ENCODE assay signal across 15 cellular contexts in genomic region chr12:15274561-15274967, GRCh38. TPM values are rescaled to one million over a fixed set of nuclear protein-coding genes. Genes with fewer than 3 reads are reported as not detected.
DNase-seq lines count a peak whose midpoint lies in the region; ATAC-seq, FAIRE-seq and TF ChIP-seq lines count a peak whose summit lies in the region.
"Had no signal": no experiment of that assay in that cellular context is flagged by ENCODE, and none has a peak within 500 bp of the region (broad histone marks: within the 10 kb centered on the region; RNA-seq: fewer than 3 reads in every experiment).

No MANE protein-coding gene starts in this region.

- no peaks in the 10 kb centered on the region for H4K20me1 ChIP-seq in PC-3 (ENCODE audit: low read length)

- H3K9me2 ChIP-seq in PC-3 (replicated peaks; ENCODE audit: low read length) = no peaks in the 10 kb centered on the region

- no peak overlapping the region for H3K4me3 ChIP-seq in A549
- no peak overlapping the region for H3K4me3 ChIP-seq in PC-3 (ENCODE audit: low read length)
- no peak overlapping the region for H3K4me3 ChIP-seq in prostate gland
- no peak overlapping the region for H3K4me3 ChIP-seq in HAP-1
- H3K4me3 ChIP-seq: cardiac muscle cell, SJSA1 had no signal

- TF ChIP-seq POLR2A in A549 (IDR thresholded peaks at IDR 0.05; ENCODE audit: low read length) (no peak), prostate gland (IDR thresholded peaks at IDR 0.05) (no peak)

- POLR2A ChIA-PET in A549 (lab: Yijun Ruan, JAX) = no interaction called here
- POLR2A ChIA-PET in PC-3 (lab: Charles Lee; ENCODE audit: unreplicated experiment) = no interaction called here

- peak; percentile 40 to 60; a peak in 4 of 6 replicates for ATAC-seq in A549
- ATAC-seq in PC-3 = peak; percentile 73

- H3F3A ChIP-seq in PC-3 (ENCODE audit: low read length, unreplicated experiment) = no peaks in the 10 kb centered on the region

- no TSS peak for BruUV-seq in PC-3 (replicated peaks; lab: Mats Ljungman, UMichigan)

- TF ChIP-seq EP300 in A549 (IDR thresholded peaks at IDR 0.05) = no peak

- CTCF ChIA-PET in A549 (lab: Yijun Ruan, JAX) = interaction anchor here (1.0 to 4.1 kb wide), 4 partner anchors 15 to 257 kb away, joined by 3 to 55 read pairs (median 3); no protein-coding TSS in a partner anchor
- CTCF ChIA-PET in PC-3 (lab: Charles Lee) = interaction anchor here (0.7 kb wide), 1 partner anchor 325 kb away, joined by 3 read pairs; no protein-coding TSS in a partner anchor

- H3K27ac ChIP-seq in A549 (peak overlapping the region in 1 of 2 experiments; percentile 43; a peak in 1 of 6 replicates), PC-3 (ENCODE audit: low read length) (peak overlapping the region; percentile 85), prostate gland (peak overlapping the region; percentile 73 to 75)
- H3K27ac ChIP-seq: cardiac muscle cell, SJSA1 had no signal

- FAIRE-seq in A549 (lab: Jason Lieb, UNC) = no peak
- FAIRE-seq: D721Med had no signal

- no peak for TF ChIP-seq RAD21 in A549 (conservative IDR thresholded peaks at IDR 0.05 in 1 of 2, IDR thresholded peaks at IDR 0.05 in 1 of 2)

- intact Hi-C loops in PC-3 (cut with micrococcal nuclease) = loop anchor here (10.0 kb wide), 1 partner anchor 580 kb away; no protein-coding TSS in a partner anchor
- intact Hi-C loops in prostate gland (cut with DNase I) = loop anchor here (10.0 kb wide), 3 partner anchors 280 to 430 kb away; partner anchors contain the start of gene ART4

- in situ Hi-C loops in HAP-1 (cut with MboI; ENCODE audit: low sequenced_read_pairs) = loop anchor here (10.0 kb wide), 1 partner anchor 250 kb away; no protein-coding TSS in a partner anchor

- 32% methylated on average over 3 of the region's 3 CpGs for WGBS in A549 (ENCODE audit: missing lambda C conversion rate)
- WGBS in prostate gland = 7% methylated on average over 3 of the region's 3 CpGs

- H2AFZ ChIP-seq in PC-3 (ENCODE audit: low read length) = peak overlapping the region; percentile 35; the same call in 1 of the 2 replicates

- H3K79me2 ChIP-seq in PC-3 (ENCODE audit: low read length) = no peaks in the 10 kb centered on the region

- DNase-seq in A549 (ENCODE audit: low read depth in 1 of 2, low spot score in 1 of 2) (peak in 1 of 2 experiments; percentile 11), PC-3 (peak; percentile 79), fibroblast of gingiva (ENCODE audit: low read depth) (peak; percentile 46), prostate gland (ENCODE audit: low spot score) (peak; percentile 74), DMS 273 treated with DMSO at 0.1 percent for 48 hours (lab: John Stamatoyannopoulos, UW) (no peak), NCI-H2227 (lab: John Stamatoyannopoulos, UW; ENCODE audit: unreplicated experiment) (no peak), SW 1271 (lab: John Stamatoyannopoulos, UW) (no peak), HAP-1 (ENCODE audit: low spot score in 2 of 2) (no peak)
- DNase-seq: activated naive CD4-positive, alpha-beta T cell treated with Interleukin-2 at 50 U/mL for 16 hours; Kasumi-1; nephron progenitor cell had no signal

- TF ChIP-seq CTCF in A549 (IDR thresholded peaks at IDR 0.05) (no peak), PC-3 (conservative IDR thresholded peaks at IDR 0.05; ENCODE audit: low read depth, low read length) (no peak), prostate gland (IDR thresholded peaks at IDR 0.05) (peak in 1 of 4 experiments; percentile 6)

- H3K4me1 ChIP-seq in A549 (peaks cover 15% of the 10 kb centered on the region; the same call in 2 of the 3 replicates), PC-3 (ENCODE audit: insufficient read depth, low read length) (peaks cover 39% of the 10 kb centered on the region), prostate gland (replicated peaks) (peaks cover 9% of the 10 kb centered on the region), HAP-1 (no peaks in the 10 kb centered on the region)
- H3K4me1 ChIP-seq: SJSA1 had no signal

- peak overlapping the region; percentile 11; the same call in 1 of the 2 replicates for H3K9ac ChIP-seq in PC-3 (ENCODE audit: low read length)

- no peaks in the 10 kb centered on the region for H3K36me3 ChIP-seq in PC-3 (ENCODE audit: low read depth, low read length)
- no peaks in the 10 kb centered on the region for H3K36me3 ChIP-seq in prostate gland
- H3K36me3 ChIP-seq in HAP-1 (replicated peaks) = no peaks in the 10 kb centered on the region
- H3K36me3 ChIP-seq: cardiac muscle cell, SJSA1 had no signal

- H3K4me2 ChIP-seq in A549 = peak overlapping the region; percentile 25; the same call in 2 of the 3 replicates
- H3K4me2 ChIP-seq in PC-3 (ENCODE audit: low read length) = peak overlapping the region; percentile 23

- H3K27me3 ChIP-seq in PC-3 (ENCODE audit: low read length) (no peaks in the 10 kb centered on the region), prostate gland (replicated peaks; ENCODE audit: insufficient read depth) (no peaks in the 10 kb centered on the region), HAP-1 (ENCODE audit: low read depth) (no peaks in the 10 kb centered on the region)
- H3K27me3 ChIP-seq: cardiac muscle cell, SJSA1 had no signal

- H3K9me3 ChIP-seq in A549 (no peaks in the 10 kb centered on the region), PC-3 (ENCODE audit: low read length) (no peaks in the 10 kb centered on the region), prostate gland (no peaks in the 10 kb centered on the region), HAP-1 (no peaks in the 10 kb centered on the region)
- H3K9me3 ChIP-seq: SJSA1 had no signal

TF ChIP-seq in A549, 52 proteins besides CTCF, POLR2A, EP300 and RAD21:
- TF ChIP-seq SREBF2 (IDR thresholded peaks at IDR 0.05) (no peak), NFE2L2 (conservative IDR thresholded peaks at IDR 0.05; ENCODE audit: low read length) (no peak), ZNF302 (CRISPR knock-in tag; IDR thresholded peaks at IDR 0.05) (no peak), HOXB13 (CRISPR knock-in tag; IDR thresholded peaks at IDR 0.05; ENCODE audit: low read depth) (no peak), EHMT2 (IDR thresholded peaks at IDR 0.05; ENCODE audit: low read depth) (no peak), FOSL2 (IDR thresholded peaks at IDR 0.05) (no peak), FOSL2 (CRISPR knock-in tag; IDR thresholded peaks at IDR 0.05) (peak; percentile 6; the same call in 1 of the 2 replicates), CHD2 (IDR thresholded peaks at IDR 0.05; ENCODE audit: low read length, partially characterized antibody) (no peak), KDM1A (IDR thresholded peaks at IDR 0.05; ENCODE audit: low read depth) (no peak), FOSB (CRISPR knock-in tag; IDR thresholded peaks at IDR 0.05) (no peak)

RNA-seq across cellular contexts. Expression of gene PTPRO, which starts 47.7 kb away (rescaled TPM):
- polyA plus RNA-seq in A549 (2011; rRNA removed) = 0.04 TPM in 1 of 2 replicates, not detected in the other
- polyA plus RNA-seq in A549 (2012; cell fraction: cytosol; rRNA removed) = not detected in 2 replicates
- not detected in 2 replicates for polyA plus RNA-seq in A549 (2012; cell fraction: nucleus; rRNA removed)
- 0.04 TPM in 1 of 3 replicates, not detected in the others for polyA plus RNA-seq in A549 (2017; fragmentation: RNase III; extraction: RNeasy Plus Mini Kit Qiagen cat#74134 plus additional on column Dnase treatment)
- 0.50 TPM in 1 of 2 replicates, not detected in the other for polyA minus RNA-seq in A549 (2011; rRNA and poly(A)+ RNA removed)
- total RNA-seq in PC-3 (2014; rRNA removed) = not detected in 2 replicates
- total RNA-seq in prostate gland = 1 to 10 TPM in 1 of 2 donors, under 1 TPM in 1; 0.55 to 1.4 TPM
- total RNA-seq: activated CD8-positive, alpha-beta memory T cell treated with anti-CD3 and anti-CD28 coated beads for 36 hours had no signal
- polyA plus RNA-seq: cardiac muscle cell had no signal

RNA-seq across cellular contexts. Expression of gene RERG, which starts 53.3 kb away (rescaled TPM):
- polyA plus RNA-seq in A549 (2011; rRNA removed) = 0.44 and 0.48 TPM in 2 replicates
- polyA plus RNA-seq in A549 (2012; cell fraction: cytosol; rRNA removed) = 0.05 and 0.09 TPM in 2 replicates
- polyA plus RNA-seq in A549 (2012; cell fraction: nucleus; rRNA removed) = 0.04 TPM in 1 of 2 replicates, not detected in the other
- polyA plus RNA-seq in A549 (2017; fragmentation: RNase III; extraction: RNeasy Plus Mini Kit Qiagen cat#74134 plus additional on column Dnase treatment) = 0.46 to 0.79 TPM (median 0.66 TPM) in 3 replicates
- polyA minus RNA-seq in A549 (2011; rRNA and poly(A)+ RNA removed) = 1.5 TPM in 1 of 2 replicates, not detected in the other
- total RNA-seq in PC-3 (2014; rRNA removed) = not detected in 2 replicates
- 10 to 100 TPM; 12.7 to 13.3 TPM for total RNA-seq in prostate gland
- total RNA-seq: activated CD8-positive, alpha-beta memory T cell treated with anti-CD3 and anti-CD28 coated beads for 36 hours; SJSA1 had no signal

Comparison
In these comparisons a context has a peak if more than half of its experiments do, and no peak if none do; other contexts are left out.
1. DNase-seq: peak in PC-3 (single experiment), fibroblast of gingiva (single experiment) and prostate gland (single experiment); none in DMS 273 treated with DMSO at 0.1 percent for 48 hours (single experiment), NCI-H2227 (single experiment), SW 1271 (0 of 2) and HAP-1 (0 of 2).
2. RNA of gene RERG, which starts 53.3 kb away (total RNA-seq): 12.7 to 13.3 TPM in prostate gland; not detected in PC-3; every median in the first group is over 10 times any median in the second.